Comparison of ENCODE assay signal across 17 cellular contexts in the genomic region with DNA sequence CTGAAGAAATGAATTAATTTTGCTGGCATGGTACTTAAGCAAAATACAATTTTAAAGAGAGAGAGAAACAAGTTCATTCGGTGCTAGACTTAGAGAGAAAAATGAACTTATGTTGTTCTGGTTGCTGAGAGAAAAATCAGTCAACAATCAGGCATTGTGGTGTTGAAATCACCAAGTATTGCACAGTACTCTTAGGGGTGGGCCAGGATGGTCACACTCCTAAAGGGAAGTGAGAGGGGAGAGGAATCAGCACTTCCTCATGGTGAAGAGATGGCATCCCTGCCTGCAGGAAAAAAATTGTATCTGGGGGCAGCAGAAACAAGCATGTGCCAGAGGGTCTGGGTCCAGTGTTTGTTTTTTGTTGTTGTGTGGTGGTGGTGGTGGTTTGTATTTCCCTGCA. TPM values are rescaled to one million over a fixed set of nuclear protein-coding genes. Genes with fewer than 3 reads are reported as not detected.
DNase-seq lines count a peak whose midpoint lies in the region; ATAC-seq and TF ChIP-seq lines count a peak whose summit lies in the region.
"Had no signal": no experiment of that assay in that cellular context is flagged by ENCODE, and none has a peak within 500 bp of the region (broad histone marks: within the 10 kb centered on the region; RNA-seq: fewer than 3 reads in every experiment).

No MANE protein-coding gene starts in this region.

- ATAC-seq in left colon, result peak; percentile 37
- no peak for ATAC-seq in HG03521 (IDR thresholded peaks at IDR 0.05; ENCODE audit: unreplicated experiment)
- ATAC-seq: activated T-cell treated with anti-CD3 and anti-CD28 coated beads, Interleukin-2, amount 50 U/mL, for 72 hours; naive thymus-derived CD8-positive, alpha-beta T cell; Panc1; stimulated activated naive CD8-positive, alpha-beta T cell treated with anti-CD3 and anti-CD28 coated beads, Interleukin-15, amount 100 ng/mL, for 72 hours had no signal

- H3K36me3 ChIP-seq in adrenal gland (replicated peaks in 1 of 2) (no peaks in the 10 kb centered on the region), esophagus squamous epithelium (no peaks in the 10 kb centered on the region)

- H3K9me3 ChIP-seq in adrenal gland (replicated peaks in 1 of 3) (no peaks in the 10 kb centered on the region), esophagus squamous epithelium (no peaks in the 10 kb centered on the region)

- H3K27me3 ChIP-seq in adrenal gland, result no peaks in the 10 kb centered on the region
- no peaks in the 10 kb centered on the region for H3K27me3 ChIP-seq in esophagus squamous epithelium

- TF ChIP-seq POLR2A in adrenal gland (IDR thresholded peaks at IDR 0.05) (no peak), esophagus squamous epithelium (IDR thresholded peaks at IDR 0.05) (no peak)

- H3K4me3 ChIP-seq in adrenal gland (no peak overlapping the region), esophagus squamous epithelium (no peak overlapping the region)

- intact Hi-C loops in adrenal gland (cut with DNase I) (no loop called here), left colon (cut with DNase I, micrococcal nuclease) (no loop called here), esophagus squamous epithelium (cut with DNase I) (no loop called here)

- TF ChIP-seq CTCF in adrenal gland (IDR thresholded peaks at IDR 0.05), result no peak
- TF ChIP-seq CTCF in esophagus squamous epithelium (IDR thresholded peaks at IDR 0.05), result no peak

- no peaks in the 10 kb centered on the region for H3K4me1 ChIP-seq in adrenal gland (replicated peaks in 1 of 2)
- H3K4me1 ChIP-seq in esophagus squamous epithelium, result no peaks in the 10 kb centered on the region

- 48 to 78% (median 63%) methylated on average over 1 of the region's 1 CpG for WGBS in adrenal gland, 4 donors
- WGBS in esophagus squamous epithelium, 2 donors, result 53 to 57% methylated on average over 1 of the region's 1 CpG

- peak; percentile 29 for DNase-seq in NK-92 treated with Interleukin-12 subunit alpha and Interleukin-12 subunit beta, amount 100 ng/mL, for 24 hours (lab: John Stamatoyannopoulos, UW)
- DNase-seq in NK-92 (lab: John Stamatoyannopoulos, UW; ENCODE audit: unreplicated experiment), result no peak
- peak in 4 of 7 donors; percentile 13 to 27 (median 16) for DNase-seq in adrenal gland
- DNase-seq in left colon, result no peak
- DNase-seq in substantia nigra (lab: John Stamatoyannopoulos, UW), result peak in 7 of 49 donors; percentile 2 to 16 (median 6)
- DNase-seq in effector CD8-positive, alpha-beta T cell (lab: John Stamatoyannopoulos, UW), result no peak
- no peak for DNase-seq in esophagus squamous epithelium (lab: John Stamatoyannopoulos, UW)
- DNase-seq: activated T-cell treated with anti-CD3 and anti-CD28 coated beads, Interleukin-2, amount 50 U/mL, for 72 hours; HCEC 1CT; kidney; naive thymus-derived CD8-positive, alpha-beta T cell; NCI-H446; stimulated activated naive CD8-positive, alpha-beta T cell treated with anti-CD3 and anti-CD28 coated beads, Interleukin-15, amount 100 ng/mL, for 72 hours had no signal

- H3K27ac ChIP-seq in adrenal gland, result peak overlapping the region in 1 of 5 donors; percentile 63
- peak overlapping the region; percentile 10 for H3K27ac ChIP-seq in substantia nigra (ENCODE audit: low read depth, low read length, poor library complexity, severe bottlenecking)
- H3K27ac ChIP-seq in esophagus squamous epithelium, result peak overlapping the region in 1 of 4 donors; percentile 49
- H3K27ac ChIP-seq: 22Rv1 had no signal

RNA-seq across cellular contexts. Expression of gene DMXL2, which starts 7.0 kb away (rescaled TPM):
- 10 to 100 TPM; 20.0 to 51.4 (median 22.2) TPM for total RNA-seq in adrenal gland
- polyA plus RNA-seq in adrenal gland, result 10 to 100 TPM; 19.6 to 43.9 (median 40.1) TPM
- 10 to 100 TPM; 37.7 to 42.0 TPM for total RNA-seq in left colon
- total RNA-seq in esophagus squamous epithelium, result 10 to 100 TPM in 2 of 4 donors, 1 to 10 TPM in 2; 6.9 to 15.1 (median 11.7) TPM

RNA-seq across cellular contexts. Expression of gene SCG3, which starts 51.7 kb away (rescaled TPM):
- total RNA-seq in adrenal gland, result 10 to 100 TPM in 1 of 8 donors, 1 to 10 TPM in 2, under 1 TPM in 3, not detected in 2; 0.14 to 12.2 (median 1.5) TPM
- polyA plus RNA-seq in adrenal gland, result 10 to 100 TPM in 1 of 3 donors, 1 to 10 TPM in 2; 3.4 to 18.5 (median 6.9) TPM
- 1 to 10 TPM in 1 of 2 donors, under 1 TPM in 1; 0.95 to 1.2 TPM for total RNA-seq in left colon
- under 1 TPM in 1 of 4 donors, not detected in 3; 0.38 TPM for total RNA-seq in esophagus squamous epithelium
- total RNA-seq: activated T-cell treated with anti-CD3 and anti-CD28 coated beads, Interleukin-2, amount 50 U/mL, for 72 hours; glomerular endothelial cell; naive thymus-derived CD8-positive, alpha-beta T cell had no signal
- polyA plus RNA-seq: naive thymus-derived CD8-positive, alpha-beta T cell had no signal

Comparison
In these comparisons a context has a peak if more than half of its experiments do, and no peak if none do; other contexts are left out.
1. DNase-seq: peak in NK-92 treated with Interleukin-12 subunit alpha and Interleukin-12 subunit beta, amount 100 ng/mL, for 24 hours (single experiment) and adrenal gland (4 of 7); none in NK-92 (single experiment), left colon (0 of 2), effector CD8-positive, alpha-beta T cell (single experiment) and esophagus squamous epithelium (single experiment).